Comparison of ENCODE assay signal across 1 cellular context in the genomic region with DNA sequence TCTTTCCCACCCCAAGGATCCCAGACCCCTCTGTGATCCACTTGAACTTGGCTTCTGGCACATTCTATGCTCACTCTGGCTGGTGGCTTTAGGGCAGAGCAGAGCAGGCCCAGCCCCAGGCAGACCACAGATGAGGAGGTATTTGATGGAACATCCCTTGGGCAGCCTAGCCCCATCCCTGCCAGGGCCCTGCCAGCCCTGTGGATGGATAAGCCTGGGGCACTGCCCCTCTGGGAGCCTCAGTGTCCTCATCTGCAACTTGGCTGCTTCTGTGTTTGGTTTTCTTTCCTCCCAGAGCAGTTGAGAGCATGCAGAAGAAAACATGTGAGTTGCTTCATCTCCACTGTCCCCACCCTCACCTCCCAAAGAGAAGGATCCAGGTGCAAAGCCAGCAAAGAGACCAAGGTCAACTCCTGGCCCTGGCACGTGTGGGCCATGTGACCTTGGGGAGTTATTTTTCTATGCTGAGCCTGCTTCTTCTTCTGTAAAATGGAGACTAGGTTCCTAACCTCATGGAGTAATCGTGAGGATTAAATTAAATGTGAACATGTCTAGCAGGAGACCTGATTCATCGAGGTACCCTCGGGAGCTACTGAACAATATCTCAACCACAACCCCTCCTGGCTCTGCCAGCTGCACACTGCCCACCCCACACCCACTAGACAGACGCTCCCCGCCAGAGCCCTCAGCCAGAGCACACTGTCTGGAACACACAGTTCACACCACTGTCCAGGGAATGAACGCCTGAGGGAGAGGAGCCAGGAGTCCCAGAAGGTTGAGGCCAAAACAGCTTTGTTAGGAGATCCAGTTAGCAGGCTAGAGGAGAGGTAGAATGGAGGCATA.
TF ChIP-seq lines count a peak whose summit lies in the region.

No MANE protein-coding gene starts in this region.

TF ChIP-seq in IMR-90, 13 proteins besides CTCF, POLR2A, EP300 and RAD21:
- TF ChIP-seq MXI1 (IDR thresholded peaks at IDR 0.05; ENCODE audit: borderline replicate concordance, low read depth, low read length) (no peak), FOS (IDR thresholded peaks at IDR 0.05; ENCODE audit: low read depth, low read length) (no peak), BHLHE40 (IDR thresholded peaks at IDR 0.05; ENCODE audit: low read depth, low read length) (no peak)
